In the genomic region with DNA sequence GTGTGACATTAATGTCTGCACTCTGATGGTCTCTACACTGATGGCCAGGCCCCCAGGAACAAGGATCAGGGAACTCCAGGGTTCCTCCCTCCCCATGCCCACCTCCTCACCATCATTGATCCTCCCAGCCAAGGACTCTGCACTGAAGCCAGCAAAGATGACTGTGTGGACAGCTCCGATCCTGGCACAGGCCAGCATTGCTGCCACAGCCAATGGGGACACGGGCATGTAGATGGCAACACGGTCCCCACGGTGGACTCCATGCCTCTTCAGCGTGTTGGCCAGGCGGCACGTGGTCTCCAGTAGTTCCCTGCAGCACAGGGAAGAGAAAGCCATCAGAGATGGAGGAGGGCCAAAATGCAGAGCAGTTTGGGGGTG, we compare ENCODE assay signal across 1 cellular context.
A peak's percentile ranks its signal among the peaks of the same experiment; 100 is the strongest.
TF ChIP-seq lines count a peak whose summit lies in the region.

No MANE protein-coding gene starts in this region.

TF ChIP-seq in HepG2, 621 proteins besides CTCF, POLR2A, EP300 and RAD21 (continued from another document):
- TF ChIP-seq ZNF362 (CRISPR knock-in tag; IDR thresholded peaks at IDR 0.05; ENCODE audit: borderline replicate concordance) (no peak), ZNF143 (CRISPR knock-in tag; IDR thresholded peaks at IDR 0.05) (no peak), TCF7L2 (IDR thresholded peaks at IDR 0.05; ENCODE audit: low read depth, low read length) (no peak), HNF4G (IDR thresholded peaks at IDR 0.05; ENCODE audit: borderline replicate concordance, low read depth, low read length) (no peak), HNF4G (CRISPR knock-in tag; IDR thresholded peaks at IDR 0.05; ENCODE audit: borderline replicate concordance, low read depth) (no peak), ZNF234 (CRISPR knock-in tag; conservative IDR thresholded peaks at IDR 0.05) (no peak), PCBP1 (IDR thresholded peaks at IDR 0.05; ENCODE audit: borderline replicate concordance, low read depth, low read length) (0 out of 2 replicates have a peak, but pooled peaks have one; percentile 39), PRDM10 (CRISPR knock-in tag; IDR thresholded peaks at IDR 0.05; ENCODE audit: low read depth) (no peak), KLF16 (CRISPR knock-in tag; IDR thresholded peaks at IDR 0.05) (no peak), ZNF563 (CRISPR knock-in tag; IDR thresholded peaks at IDR 0.05) (no peak), MEIS1 (CRISPR knock-in tag; IDR thresholded peaks at IDR 0.05; ENCODE audit: borderline replicate concordance) (no peak), NONO (IDR thresholded peaks at IDR 0.05) (no peak), NONO (CRISPR knock-in tag; conservative IDR thresholded peaks at IDR 0.05) (peak; percentile 44; the same call in 1 of the 2 replicates)
- TF ChIP-seq, protein P1, sequence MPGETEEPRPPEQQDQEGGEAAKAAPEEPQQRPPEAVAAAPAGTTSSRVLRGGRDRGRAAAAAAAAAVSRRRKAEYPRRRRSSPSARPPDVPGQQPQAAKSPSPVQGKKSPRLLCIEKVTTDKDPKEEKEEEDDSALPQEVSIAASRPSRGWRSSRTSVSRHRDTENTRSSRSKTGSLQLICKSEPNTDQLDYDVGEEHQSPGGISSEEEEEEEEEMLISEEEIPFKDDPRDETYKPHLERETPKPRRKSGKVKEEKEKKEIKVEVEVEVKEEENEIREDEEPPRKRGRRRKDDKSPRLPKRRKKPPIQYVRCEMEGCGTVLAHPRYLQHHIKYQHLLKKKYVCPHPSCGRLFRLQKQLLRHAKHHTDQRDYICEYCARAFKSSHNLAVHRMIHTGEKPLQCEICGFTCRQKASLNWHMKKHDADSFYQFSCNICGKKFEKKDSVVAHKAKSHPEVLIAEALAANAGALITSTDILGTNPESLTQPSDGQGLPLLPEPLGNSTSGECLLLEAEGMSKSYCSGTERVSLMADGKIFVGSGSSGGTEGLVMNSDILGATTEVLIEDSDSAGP (CRISPR knock-in tag; IDR thresholded peaks at IDR 0.05; ENCODE audit: borderline replicate concordance), result peak; percentile 42; the same call in 1 of the 2 replicates
